ENCODE assay signal across 8 cellular contexts in genomic region chr2:100381240-100381639, GRCh38. TPM values are rescaled to one million over a fixed set of nuclear protein-coding genes. Genes with fewer than 3 reads are reported as not detected.
DNase-seq lines count a peak whose midpoint lies in the region; ATAC-seq, FAIRE-seq and TF ChIP-seq lines count a peak whose summit lies in the region.

No MANE protein-coding gene starts in this region.

- H3K27ac ChIP-seq in HepG2 (ENCODE audit: extremely low read length, insufficient read depth, low read length), result no peak overlapping the region

- no peaks in the 10 kb centered on the region for H3K4me1 ChIP-seq in HepG2 (ENCODE audit: insufficient read depth, low read length)

- H3K79me2 ChIP-seq in HepG2 (ENCODE audit: insufficient read depth, low read length), result no peaks in the 10 kb centered on the region

- peak; percentile 62 for TF ChIP-seq RAD21 in HepG2 (CRISPR knock-in tag; IDR thresholded peaks at IDR 0.05)

- H3K27ac Mint-ChIP-seq in central memory CD8-positive, alpha-beta T cell (ENCODE audit: low read depth), result no peak overlapping the region

- H3K27me3 ChIP-seq in HepG2 (ENCODE audit: control insufficient read depth in 1 of 2, insufficient read depth in 2 of 2, low read length in 2 of 2), result peaks cover 0 to 4% of the 10 kb centered on the region in 2 experiments; a peak in 2 of 5 replicates

- no peak overlapping the region for H3K9ac ChIP-seq in HepG2 (ENCODE audit: insufficient read depth, low read depth, low read length)

- H3K9me3 ChIP-seq in HepG2 (ENCODE audit: low read length), result no peaks in the 10 kb centered on the region

- H2AFZ ChIP-seq in HepG2 (ENCODE audit: low read length), result no peak overlapping the region

- intact Hi-C loops in HepG2 (cut with micrococcal nuclease; ENCODE audit: unreplicated experiment), result loop anchor here (1.0 kb wide), 1 partner anchor 118 kb away; no protein-coding TSS in a partner anchor

- no peaks in the 10 kb centered on the region for H3K36me3 ChIP-seq in HepG2 (replicated peaks in 1 of 2; ENCODE audit: control insufficient read depth in 1 of 2, insufficient read depth in 2 of 2, low read length in 2 of 2)

- no peak overlapping the region for H3K4me2 ChIP-seq in HepG2 (ENCODE audit: low read depth, low read length)

- H3K4me3 ChIP-seq in HepG2 (replicated peaks in 1 of 3; ENCODE audit: insufficient read depth in 1 of 3, low read depth in 2 of 3, low read length in 3 of 3), result no peak overlapping the region

- ATAC-seq in HG02885 (IDR thresholded peaks at IDR 0.05; ENCODE audit: poor library complexity, unreplicated experiment) (peak; percentile 67), HepG2 (peak; percentile 86), HG03108 (IDR thresholded peaks at IDR 0.05; ENCODE audit: unreplicated experiment) (no peak)
- ATAC-seq in central memory CD8-positive, alpha-beta T cell (replicated peaks; ENCODE audit: extremely low read depth, poor library complexity, severe bottlenecking), result peak; percentile 28

- 0% methylated on average over 4 of the region's 4 CpGs for WGBS in HepG2 (ENCODE audit: low lambda C conversion rate)

- TF ChIP-seq EP300 in HepG2 (IDR thresholded peaks at IDR 0.05; ENCODE audit: low read depth in 2 of 2, low read length in 2 of 2) (no peak), HepG2 (CRISPR knock-in tag; IDR thresholded peaks at IDR 0.05; ENCODE audit: borderline replicate concordance) (no peak)

- no peaks in the 10 kb centered on the region for H4K20me1 ChIP-seq in HepG2 (ENCODE audit: insufficient read depth, low read length)

- FAIRE-seq in HepG2 (lab: Jason Lieb, UNC), result peak; percentile 96

- in situ Hi-C loops in HepG2 (cut with HindIII; ENCODE audit: extremely low pct_ligation_motif_present, low pct_unique_long_range_greater_than_20kb), result loop anchor here (5.0 to 25.0 kb wide), 2 partner anchors 119 to 819 kb away; no protein-coding TSS in a partner anchor

- CTCF ChIA-PET in GM10248 (lab: Yijun Ruan, JAX), result interaction anchor here (0.7 to 11.2 kb wide), 42 partner anchors 9 to 1613 kb away, joined by 3 to 210 read pairs (median 4); partner anchors contain the start of gene PDCL3
- CTCF ChIA-PET in HepG2 (lab: Yijun Ruan, JAX; ENCODE audit: low intra/inter-chr PET ratio, low total read pairs), result interaction anchor here (4.5 kb wide), 1 partner anchor 119 kb away, joined by 68 read pairs; no protein-coding TSS in a partner anchor

- peak; percentile 73 for TF ChIP-seq CTCF in GM10248 (IDR thresholded peaks at IDR 0.05; ENCODE audit: control extremely low read depth, extremely low read depth, low read depth, missing control alignments)
- peak; percentile 88 for TF ChIP-seq CTCF in HepG2 (CRISPR knock-in tag; IDR thresholded peaks at IDR 0.05)

- no peak overlapping the region for H3K4me3 Mint-ChIP-seq in central memory CD8-positive, alpha-beta T cell

- DNase-seq in GM10248 (ENCODE audit: extremely low spot score), result peak; percentile 64
- DNase-seq in NCI-H2227 treated with DMSO at 0.1 percent for 48 hours (lab: John Stamatoyannopoulos, UW), result peak; percentile 58
- DNase-seq in activated CD4-positive, CD25-positive, alpha-beta regulatory T cell (lab: John Stamatoyannopoulos, UW), result peak; percentile 24 to 61 (median 34)
- DNase-seq in central memory CD8-positive, alpha-beta T cell (ENCODE audit: low spot score in 2 of 2), result peak; percentile 45 to 58
- peak; percentile 67 for DNase-seq in HepG2 (ENCODE audit: low spot score)
- DNase-seq in stimulated activated CD4-positive, alpha-beta T cell treated with anti-CD3 and anti-CD28 coated beads, TNF-alpha, amount 100 ng/mL, for 1 hour (ENCODE audit: low read depth in 3 of 3, low spot score in 1 of 3), result peak; percentile 23 to 62 (median 34)

- no peaks in the 10 kb centered on the region for H3K4me1 Mint-ChIP-seq in central memory CD8-positive, alpha-beta T cell

- BruUV-seq in HepG2 (replicated peaks; lab: Mats Ljungman, UMichigan), result no TSS peak

- no peaks in the 10 kb centered on the region for H3K9me3 Mint-ChIP-seq in central memory CD8-positive, alpha-beta T cell

- TF ChIP-seq POLR2A in HepG2 (IDR thresholded peaks at IDR 0.05; ENCODE audit: insufficient read depth in 1 of 2, low read depth in 2 of 2, low read length in 2 of 2), result no peak

- POLR2A ChIA-PET in GM10248 (lab: Yijun Ruan, JAX), result no interaction called here
- POLR2A ChIA-PET in HepG2 (lab: Yijun Ruan, JAX), result interaction anchor here (0.9 to 1.1 kb wide), 2 partner anchors 36 to 119 kb away, joined by 3 to 5 read pairs; no protein-coding TSS in a partner anchor

- H3K36me3 Mint-ChIP-seq in central memory CD8-positive, alpha-beta T cell (ENCODE audit: insufficient read depth), result peaks cover 2% of the 10 kb centered on the region

- H3K27me3 Mint-ChIP-seq in central memory CD8-positive, alpha-beta T cell, result peaks cover 9% of the 10 kb centered on the region

TF ChIP-seq in HepG2, 621 proteins besides CTCF, POLR2A, EP300 and RAD21 (continues in another document):
- TF ChIP-seq ZBTB39 (CRISPR knock-in tag; IDR thresholded peaks at IDR 0.05) (no peak), MTF1 (CRISPR knock-in tag; IDR thresholded peaks at IDR 0.05) (no peak)

RNA-seq across cellular contexts. Expression of gene CHST10, which starts 36.2 kb away (rescaled TPM):
- total RNA-seq in HepG2 (2016; rRNA removed; fragmentation: Illumina TruSeq; extraction: Trizol), result 8.5 and 14.2 TPM in 2 replicates
- total RNA-seq in HepG2 (2016; cell fraction: cytosol; rRNA removed; fragmentation: Illumina TruSeq; extraction: Trizol; ENCODE audit: low read depth), result 2.4 and 3.0 TPM in 2 replicates
- 7.1 and 13.1 TPM in 2 replicates for total RNA-seq in HepG2 (2016; cell fraction: insoluble cytoplasmic fraction; rRNA removed; fragmentation: Illumina TruSeq; extraction: Trizol)
- 6.9 and 7.7 TPM in 2 replicates for total RNA-seq in HepG2 (2016; cell fraction: membrane; rRNA removed; fragmentation: Illumina TruSeq; extraction: Trizol)
- 12.2 and 15.8 TPM in 2 replicates for total RNA-seq in HepG2 (2016; cell fraction: nucleus; rRNA removed; fragmentation: Illumina TruSeq; extraction: Trizol)
- 10.5 and 11.5 TPM in 2 replicates for polyA plus RNA-seq in HepG2 (2011; rRNA removed)
- 8.3 and 11.0 TPM in 2 replicates for polyA plus RNA-seq in HepG2 (2011; cell fraction: cytosol; rRNA removed)
- 9.0 and 10.7 TPM in 2 replicates for polyA plus RNA-seq in HepG2 (2011; cell fraction: nucleus; rRNA removed)
- polyA plus RNA-seq in HepG2 (2012), result 8.8 TPM in 2 replicates
- 1.5 and 2.5 TPM in 2 replicates for polyA plus RNA-seq in HepG2 (2016; cell fraction: cytosol; fragmentation: Illumina TruSeq; extraction: Trizol; ENCODE audit: low read depth)
- 6.7 and 7.6 TPM in 2 replicates for polyA plus RNA-seq in HepG2 (2016; cell fraction: insoluble cytoplasmic fraction; fragmentation: Illumina TruSeq; extraction: Trizol; ENCODE audit: low read depth)
- polyA plus RNA-seq in HepG2 (2016; cell fraction: membrane; fragmentation: Illumina TruSeq; extraction: Trizol; ENCODE audit: low read depth), result 4.5 and 6.1 TPM in 2 replicates
- 20.4 and 23.1 TPM in 2 replicates for polyA plus RNA-seq in HepG2 (2016; cell fraction: nucleus; fragmentation: Illumina TruSeq; extraction: Trizol; ENCODE audit: insufficient read depth, low read depth)
- 14.1 and 16.5 TPM in 2 replicates for polyA minus RNA-seq in HepG2 (2011; rRNA and poly(A)+ RNA removed; ENCODE audit: low replicate concordance)
- 8.0 and 9.3 TPM in 2 replicates for polyA minus RNA-seq in HepG2 (2011; cell fraction: cytosol; rRNA and poly(A)+ RNA removed)
- 17.4 and 18.0 TPM in 2 replicates for polyA minus RNA-seq in HepG2 (2011; cell fraction: nucleus; rRNA and poly(A)+ RNA removed)

RNA-seq across cellular contexts. Expression of gene LONRF2, which starts 58.9 kb away (rescaled TPM):
- total RNA-seq in HepG2 (2016; rRNA removed; fragmentation: Illumina TruSeq; extraction: Trizol), result not detected in 2 replicates
- not detected in 2 replicates for total RNA-seq in HepG2 (2016; cell fraction: cytosol; rRNA removed; fragmentation: Illumina TruSeq; extraction: Trizol; ENCODE audit: low read depth)
- total RNA-seq in HepG2 (2016; cell fraction: insoluble cytoplasmic fraction; rRNA removed; fragmentation: Illumina TruSeq; extraction: Trizol), result not detected in 2 replicates
- total RNA-seq in HepG2 (2016; cell fraction: membrane; rRNA removed; fragmentation: Illumina TruSeq; extraction: Trizol), result not detected in 2 replicates
- total RNA-seq in HepG2 (2016; cell fraction: nucleus; rRNA removed; fragmentation: Illumina TruSeq; extraction: Trizol), result 0.03 TPM in 1 of 2 replicates, not detected in the other
- 0.01 TPM in 1 of 2 replicates, not detected in the other for polyA plus RNA-seq in HepG2 (2011; rRNA removed)
- not detected in 2 replicates for polyA plus RNA-seq in HepG2 (2011; cell fraction: cytosol; rRNA removed)
- polyA plus RNA-seq in HepG2 (2011; cell fraction: nucleus; rRNA removed), result 0.02 TPM in 1 of 2 replicates, not detected in the other
- not detected in 2 replicates for polyA plus RNA-seq in HepG2 (2012)
- not detected in 2 replicates for polyA plus RNA-seq in HepG2 (2016; cell fraction: cytosol; fragmentation: Illumina TruSeq; extraction: Trizol; ENCODE audit: low read depth)
- not detected in 2 replicates for polyA plus RNA-seq in HepG2 (2016; cell fraction: insoluble cytoplasmic fraction; fragmentation: Illumina TruSeq; extraction: Trizol; ENCODE audit: low read depth)
- not detected in 2 replicates for polyA plus RNA-seq in HepG2 (2016; cell fraction: membrane; fragmentation: Illumina TruSeq; extraction: Trizol; ENCODE audit: low read depth)
- polyA plus RNA-seq in HepG2 (2016; cell fraction: nucleus; fragmentation: Illumina TruSeq; extraction: Trizol; ENCODE audit: insufficient read depth, low read depth), result not detected in 2 replicates
- 0.10 and 0.33 TPM in 2 replicates for polyA minus RNA-seq in HepG2 (2011; rRNA and poly(A)+ RNA removed; ENCODE audit: low replicate concordance)
- polyA minus RNA-seq in HepG2 (2011; cell fraction: cytosol; rRNA and poly(A)+ RNA removed), result not detected in 2 replicates
- polyA minus RNA-seq in HepG2 (2011; cell fraction: nucleus; rRNA and poly(A)+ RNA removed), result under 0.01 TPM in 1 of 2 replicates, not detected in the other
